8 cellular contexts compared by ENCODE assay signal in genomic region chr5:81852277-81853004, GRCh38.
DNase-seq lines count a peak whose midpoint lies in the region; ATAC-seq and TF ChIP-seq lines count a peak whose summit lies in the region.

No MANE protein-coding gene starts in this region.

- peak overlapping the region; percentile 94 for H3K4me2 ChIP-seq in KMS-11

- peak; percentile 3 for DNase-seq in DMS79 (lab: John Stamatoyannopoulos, UW)
- peak in 1 of 3 donors; percentile 5 for DNase-seq in T-helper 17 cell
- no peak for DNase-seq in epithelial cell of proximal tubule (ENCODE audit: low read depth)
- peak; percentile 34 for DNase-seq in myocyte (ENCODE audit: low read depth)

- peak overlapping the region; percentile 93 for H3K27ac Mint-ChIP-seq in T-helper 17 cell

- H3K27me3 Mint-ChIP-seq in T-helper 17 cell: no peaks in the 10 kb centered on the region

- peaks cover 4% of the 10 kb centered on the region for H3K36me3 Mint-ChIP-seq in T-helper 17 cell (ENCODE audit: low read depth)

- peak; percentile 6 for ATAC-seq in T-helper 17 cell
- ATAC-seq in GM19023 (IDR thresholded peaks at IDR 0.05; ENCODE audit: unreplicated experiment): no peak
- ATAC-seq in GM19351 (IDR thresholded peaks at IDR 0.05; ENCODE audit: unreplicated experiment): no peak
- no peak for ATAC-seq in GM18867 (IDR thresholded peaks at IDR 0.05; ENCODE audit: unreplicated experiment)

- no peaks in the 10 kb centered on the region for H4K20me1 ChIP-seq in KMS-11 (ENCODE audit: insufficient read depth)

- H3K27me3 ChIP-seq in KMS-11 (ENCODE audit: insufficient read depth, low read depth): no peaks in the 10 kb centered on the region

- H3K36me3 ChIP-seq in KMS-11 (ENCODE audit: insufficient read depth): no peaks in the 10 kb centered on the region

- H2AFZ ChIP-seq in KMS-11 (ENCODE audit: low read depth): peak overlapping the region; percentile 55

- H3K27ac ChIP-seq in KMS-11: peak overlapping the region; percentile 91

- no peak for TF ChIP-seq CTCF in KMS-11 (conservative IDR thresholded peaks at IDR 0.05; ENCODE audit: low read depth, low read length)
- TF ChIP-seq CTCF in epithelial cell of proximal tubule (conservative IDR thresholded peaks at IDR 0.05; ENCODE audit: low read depth, low read length): no peak

- H3K4me3 ChIP-seq in KMS-11 (IDR thresholded peaks at IDR 0.05; ENCODE audit: insufficient read depth, low read depth, low read length): no peak overlapping the region
- peak overlapping the region; percentile 58 for H3K4me3 ChIP-seq in epithelial cell of proximal tubule (ENCODE audit: low read depth, low read length)

- H3K4me1 ChIP-seq in KMS-11 (ENCODE audit: low read depth, poor library complexity, severe bottlenecking): peaks cover 61% of the 10 kb centered on the region

- H3K9me3 ChIP-seq in T-helper 17 cell (ENCODE audit: control insufficient read depth, low read length, poor library complexity, severe bottlenecking): no peaks in the 10 kb centered on the region

- H3K4me3 Mint-ChIP-seq in T-helper 17 cell: peak overlapping the region; percentile 95

- peaks cover 30% of the 10 kb centered on the region for H3K4me1 Mint-ChIP-seq in T-helper 17 cell

- peak overlapping the region; percentile 78 for H3K9ac ChIP-seq in KMS-11

- no peaks in the 10 kb centered on the region; the same call in 1 of the 2 replicates for H3K79me2 ChIP-seq in KMS-11 (ENCODE audit: insufficient read depth, low read depth)
